1 cellular context compared by ENCODE assay signal in genomic region chr2:25250331-25251031, GRCh38.
TF ChIP-seq lines count a peak whose summit lies in the region.

No MANE protein-coding gene starts in this region.

TF ChIP-seq in GM12878, 131 proteins besides CTCF, POLR2A, EP300 and RAD21 (continued from another document):
- TF ChIP-seq PRDM15 (CRISPR knock-in tag; IDR thresholded peaks at IDR 0.05) = no peak
- TF ChIP-seq MEF2A (IDR thresholded peaks at IDR 0.05; ENCODE audit: insufficient read depth, low read depth, low read length) = no peak
- TF ChIP-seq CREB1 (IDR thresholded peaks at IDR 0.05; ENCODE audit: low read depth) = no peak
- TF ChIP-seq EED (IDR thresholded peaks at IDR 0.05; ENCODE audit: low read depth) = no peak
- no peak for TF ChIP-seq E4F1 (IDR thresholded peaks at IDR 0.05; ENCODE audit: borderline replicate concordance, partially characterized antibody)
- no peak for TF ChIP-seq STAT1 (conservative IDR thresholded peaks at IDR 0.05)
- no peak for TF ChIP-seq ZNF592 (IDR thresholded peaks at IDR 0.05)
- no peak for TF ChIP-seq ESRRA (IDR thresholded peaks at IDR 0.05; ENCODE audit: low read length)
- no peak for TF ChIP-seq CHD1 (IDR thresholded peaks at IDR 0.05; ENCODE audit: low read depth, low read length)
- no peak for TF ChIP-seq SP1 (IDR thresholded peaks at IDR 0.05; ENCODE audit: low read depth, low read length)
